Comparison of ENCODE assay signal across 26 cellular contexts in the genomic region with DNA sequence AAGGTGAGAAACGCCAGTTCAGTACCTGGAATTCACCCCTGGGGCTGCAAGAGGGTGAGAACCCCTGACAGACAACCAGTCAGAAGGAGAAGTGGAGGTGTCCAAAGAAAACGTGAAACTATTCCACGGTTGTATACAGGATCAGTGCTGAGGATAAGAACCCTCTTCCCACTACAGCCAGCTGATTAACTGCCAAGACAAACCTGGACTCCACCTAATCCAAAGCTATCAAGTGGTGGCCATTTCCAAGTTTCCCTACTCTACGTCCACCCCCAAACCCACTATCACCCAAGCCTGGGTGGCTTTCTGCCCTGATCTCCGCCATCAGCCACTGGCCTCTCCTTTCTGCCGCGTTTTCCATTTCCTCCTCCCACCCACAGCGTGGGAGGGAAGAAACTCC.
DNase-seq lines count a peak whose midpoint lies in the region; ATAC-seq, FAIRE-seq and TF ChIP-seq lines count a peak whose summit lies in the region.
"Had no signal": no experiment of that assay in that cellular context is flagged by ENCODE, and none has a peak within 500 bp of the region (broad histone marks: within the 10 kb centered on the region; RNA-seq: fewer than 3 reads in every experiment).

No MANE protein-coding gene starts in this region.

- intact Hi-C loops in right lobe of liver (cut with DNase I) (no loop called here), HepG2 (cut with micrococcal nuclease; ENCODE audit: unreplicated experiment) (no loop called here)

- peaks cover 0 to 5% of the 10 kb centered on the region in 2 donors for H3K36me3 Mint-ChIP-seq in activated naive CD4-positive, alpha-beta T cell treated with anti-CD3 and anti-CD28 coated beads, Interleukin-2, amount 50 U/mL, for 72 hours

- POLR2A ChIA-PET in HepG2 (lab: Yijun Ruan, JAX): no interaction called here

- FAIRE-seq in HepG2 (lab: Jason Lieb, UNC): no peak
- FAIRE-seq: A204.1, GM12878, GM12892, GM18507 had no signal

- ATAC-seq in right lobe of liver (peak in 3 of 4 donors; percentile 9 to 26 (median 19)), HepG2 (no peak), left lobe of liver (peak; percentile 50)
- no peak for ATAC-seq in activated naive CD4-positive, alpha-beta T cell treated with anti-CD3 and anti-CD28 coated beads, Interleukin-2, amount 50 U/mL, for 72 hours
- ATAC-seq: GM12878 had no signal

- TF ChIP-seq POLR2A in right lobe of liver (IDR thresholded peaks at IDR 0.05) (no peak), HepG2 (IDR thresholded peaks at IDR 0.05; ENCODE audit: insufficient read depth in 1 of 2, low read depth in 2 of 2, low read length in 2 of 2) (no peak)

- DNase-seq in right lobe of liver (no peak), HepG2 (ENCODE audit: low spot score) (no peak), left lobe of liver (ENCODE audit: low spot score) (no peak), NCI-H82 (lab: John Stamatoyannopoulos, UW) (no peak)
- no peak for DNase-seq in activated naive CD4-positive, alpha-beta T cell treated with anti-CD3 and anti-CD28 coated beads, Interleukin-2, amount 50 U/mL, for 72 hours (ENCODE audit: low spot score in 2 of 2)
- DNase-seq: 8988T; ACHN; C1 segment of cervical spinal cord; CD4-positive, alpha-beta memory T cell; CD4-positive, CD25-positive, alpha-beta regulatory T cell; CD8-positive, alpha-beta memory T cell; COR-L47; DMS 273 treated with DMSO at 0.1 percent for 48 hours; DMS153; DMS53; DMS79; DND-41; EL; GDM1 had no signal

- TF ChIP-seq CTCF in right lobe of liver (IDR thresholded peaks at IDR 0.05) (no peak), HepG2 (CRISPR knock-in tag; IDR thresholded peaks at IDR 0.05) (no peak)

- no peaks in the 10 kb centered on the region for H4K20me1 ChIP-seq in HepG2 (ENCODE audit: insufficient read depth, low read length)
- H4K20me1 ChIP-seq: BLaER1 had no signal

- H2AFZ ChIP-seq in HepG2 (ENCODE audit: low read length): no peak overlapping the region

- H3K27me3 ChIP-seq in right lobe of liver (no peaks in the 10 kb centered on the region), HepG2 (ENCODE audit: control insufficient read depth in 1 of 2, insufficient read depth in 2 of 2, low read length in 2 of 2) (peaks cover 0 to 7% of the 10 kb centered on the region in 2 experiments; a peak in 1 of 5 replicates)
- H3K27me3 ChIP-seq: BE2C, BLaER1 had no signal

- CTCF ChIA-PET in HepG2 (lab: Yijun Ruan, JAX; ENCODE audit: low intra/inter-chr PET ratio, low total read pairs): no interaction called here

- in situ Hi-C loops in HepG2 (cut with HindIII; ENCODE audit: extremely low pct_ligation_motif_present, low pct_unique_long_range_greater_than_20kb): no loop called here

- H3K27ac ChIP-seq in right lobe of liver (no peak overlapping the region), HepG2 (ENCODE audit: extremely low read length, insufficient read depth, low read length) (no peak overlapping the region)
- H3K27ac ChIP-seq: BLaER1 had no signal

- no peak overlapping the region for H3K9ac ChIP-seq in HepG2 (ENCODE audit: insufficient read depth, low read depth, low read length)
- H3K9ac ChIP-seq: BLaER1 had no signal

- H3K9me3 ChIP-seq in right lobe of liver: peaks cover 0 to 3% (median 0%) of the 10 kb centered on the region in 4 donors
- H3K9me3 ChIP-seq in HepG2 (ENCODE audit: low read length): peaks cover 10% of the 10 kb centered on the region
- H3K9me3 ChIP-seq: BE2C, BLaER1 had no signal

- no TSS peak for BruUV-seq in HepG2 (replicated peaks; lab: Mats Ljungman, UMichigan)

- H3K4me3 ChIP-seq in right lobe of liver (no peak overlapping the region), HepG2 (replicated peaks in 1 of 3; ENCODE audit: insufficient read depth in 1 of 3, low read depth in 2 of 3, low read length in 3 of 3) (no peak overlapping the region)
- H3K4me3 ChIP-seq: BLaER1, GM12878 had no signal

- WGBS in right lobe of liver (ENCODE audit: insufficient coverage, low coverage, low lambda C conversion rate, missing lambda C conversion rate): 67% methylated on average over 6 of the region's 8 CpGs
- 42% methylated on average over 8 of the region's 8 CpGs for WGBS in HepG2 (ENCODE audit: low lambda C conversion rate)

- no peak overlapping the region for H3K4me2 ChIP-seq in HepG2 (ENCODE audit: low read depth, low read length)

- TF ChIP-seq RAD21 in HepG2 (CRISPR knock-in tag; IDR thresholded peaks at IDR 0.05): no peak

- TF ChIP-seq EP300 in HepG2 (IDR thresholded peaks at IDR 0.05; ENCODE audit: low read depth in 2 of 2, low read length in 2 of 2): no peak
- TF ChIP-seq EP300 in HepG2 (CRISPR knock-in tag; IDR thresholded peaks at IDR 0.05; ENCODE audit: borderline replicate concordance): no peak

- H3K4me1 ChIP-seq in right lobe of liver: peaks cover 0 to 22% (median 6%) of the 10 kb centered on the region in 4 donors
- H3K4me1 ChIP-seq in HepG2 (ENCODE audit: insufficient read depth, low read length): peaks cover 15% of the 10 kb centered on the region
- H3K4me1 ChIP-seq: BE2C had no signal

- H3K27ac Mint-ChIP-seq in activated naive CD4-positive, alpha-beta T cell treated with anti-CD3 and anti-CD28 coated beads, Interleukin-2, amount 50 U/mL, for 72 hours: no peak overlapping the region
- H3K27ac Mint-ChIP-seq: CD14-positive monocyte; CD4-positive, alpha-beta memory T cell; CD4-positive, CD25-positive, alpha-beta regulatory T cell had no signal

- H3K79me2 ChIP-seq in HepG2 (ENCODE audit: insufficient read depth, low read length): no peaks in the 10 kb centered on the region

- H3K9me3 Mint-ChIP-seq in activated naive CD4-positive, alpha-beta T cell treated with anti-CD3 and anti-CD28 coated beads, Interleukin-2, amount 50 U/mL, for 72 hours: peaks cover 3 to 7% of the 10 kb centered on the region in 2 donors

- no peaks in the 10 kb centered on the region for H3K36me3 ChIP-seq in right lobe of liver
- no peaks in the 10 kb centered on the region for H3K36me3 ChIP-seq in HepG2 (replicated peaks in 1 of 2; ENCODE audit: control insufficient read depth in 1 of 2, insufficient read depth in 2 of 2, low read length in 2 of 2)
- H3K36me3 ChIP-seq: BE2C, BLaER1 had no signal

TF ChIP-seq in HepG2, 621 proteins besides CTCF, POLR2A, EP300 and RAD21:
- TF ChIP-seq KDM4B (CRISPR knock-in tag; IDR thresholded peaks at IDR 0.05) (no peak), SKI (IDR thresholded peaks at IDR 0.05; ENCODE audit: partially characterized antibody) (no peak), MXD4 (CRISPR knock-in tag; IDR thresholded peaks at IDR 0.05) (no peak)
- TF ChIP-seq, protein P1, sequence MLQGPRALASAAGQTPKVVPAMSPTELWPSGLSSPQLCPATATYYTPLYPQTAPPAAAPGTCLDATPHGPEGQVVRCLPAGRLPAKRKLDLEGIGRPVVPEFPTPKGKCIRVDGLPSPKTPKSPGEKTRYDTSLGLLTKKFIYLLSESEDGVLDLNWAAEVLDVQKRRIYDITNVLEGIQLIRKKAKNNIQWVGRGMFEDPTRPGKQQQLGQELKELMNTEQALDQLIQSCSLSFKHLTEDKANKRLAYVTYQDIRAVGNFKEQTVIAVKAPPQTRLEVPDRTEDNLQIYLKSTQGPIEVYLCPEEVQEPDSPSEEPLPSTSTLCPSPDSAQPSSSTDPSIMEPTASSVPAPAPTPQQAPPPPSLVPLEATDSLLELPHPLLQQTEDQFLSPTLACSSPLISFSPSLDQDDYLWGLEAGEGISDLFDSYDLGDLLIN (CRISPR knock-in tag; IDR thresholded peaks at IDR 0.05; ENCODE audit: borderline replicate concordance): no peak

Comparison
In these comparisons a context has a peak if more than half of its experiments do, and no peak if none do; other contexts are left out.
1. ATAC-seq: peak in right lobe of liver (3 of 4) and left lobe of liver (single experiment); none in HepG2 (single experiment) and activated naive CD4-positive, alpha-beta T cell treated with anti-CD3 and anti-CD28 coated beads, Interleukin-2, amount 50 U/mL, for 72 hours (0 of 2).